ENCODE assay signal across 8 cellular contexts in the genomic region with DNA sequence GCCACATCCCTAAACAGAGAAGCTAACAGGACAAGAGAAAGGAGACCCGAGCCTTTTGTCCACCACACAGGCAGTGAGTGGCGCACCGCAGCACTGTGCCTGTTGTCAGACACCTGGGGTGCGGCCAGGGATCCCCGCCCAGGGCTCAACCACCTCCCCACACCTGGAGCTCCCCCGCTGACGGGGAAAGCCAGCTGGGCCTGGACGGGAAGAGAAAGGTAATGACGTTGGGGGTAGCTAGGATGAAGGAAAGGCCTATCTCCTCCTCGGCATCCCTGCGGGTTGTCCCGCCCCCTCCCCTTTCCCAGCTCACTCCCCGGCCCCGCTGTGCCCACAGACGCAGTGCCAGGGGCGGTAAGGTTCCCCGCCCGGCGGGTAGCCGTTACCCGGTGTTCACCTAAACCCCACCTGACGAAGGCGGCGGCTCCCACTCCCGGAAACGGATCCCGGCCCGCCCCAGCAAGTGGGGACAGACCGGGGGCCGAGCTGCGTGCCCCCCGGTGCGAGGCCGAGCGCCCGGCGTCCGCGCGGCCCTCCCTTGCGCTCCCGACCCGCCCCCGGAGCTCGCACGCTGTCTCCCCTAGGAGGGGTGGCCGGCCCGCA. TPM values are rescaled to one million over a fixed set of nuclear protein-coding genes. Genes with fewer than 3 reads are reported as not detected.
A peak's percentile ranks its signal among the peaks of the same experiment; 100 is the strongest.
DNase-seq lines count a peak whose midpoint lies in the region; ATAC-seq and TF ChIP-seq lines count a peak whose summit lies in the region.

No MANE protein-coding gene starts in this region.

- TF ChIP-seq CTCF in endothelial cell (IDR thresholded peaks at IDR 0.05; ENCODE audit: unreplicated experiment), result no peak
- no peak for TF ChIP-seq CTCF in thyroid gland (IDR thresholded peaks at IDR 0.05)

- CTCF ChIA-PET in activated CD8-positive, alpha-beta T cell treated with anti-CD3 and anti-CD28 coated beads, Interleukin-2, amount 10 ng/mL, durations not matched to agents 7 days and 5 days (lab: Charles Lee), result interaction anchor here (0.5 to 2.6 kb wide), 12 partner anchors 11 to 268 kb away, joined by 3 to 12 read pairs (median 4); a partner anchor contains a TSS

- DNase-seq in CD4-positive, CD25-positive, alpha-beta regulatory T cell, result peak; percentile 40 to 52 (median 48)
- DNase-seq in activated CD8-positive, alpha-beta T cell treated with anti-CD3 and anti-CD28 coated beads, Interleukin-2, amount 10 ng/mL, durations not matched to agents 7 days and 5 days, result peak; percentile 56
- DNase-seq in endothelial cell (ENCODE audit: low spot score), result peak; percentile 44
- peak; percentile 46 for DNase-seq in naive B cell
- peak; percentile 35 to 44 for DNase-seq in thyroid gland
- no peak for DNase-seq in hippocampal formation (lab: John Stamatoyannopoulos, UW)

- intact Hi-C loops in thyroid gland (cut with DNase I), result no loop called here

- peak overlapping the region; percentile 77 for H3K4me3 ChIP-seq in CD4-positive, CD25-positive, alpha-beta regulatory T cell (ENCODE audit: low read depth, low read length)
- peak overlapping the region; percentile 80 to 99 (median 88) for H3K4me3 ChIP-seq in thyroid gland (replicated peaks in 1 of 3)

- H3K36me3 Mint-ChIP-seq in CD4-positive, CD25-positive, alpha-beta regulatory T cell, result peaks cover 24% of the 10 kb centered on the region
- H3K36me3 Mint-ChIP-seq in activated CD8-positive, alpha-beta T cell treated with anti-CD3 and anti-CD28 coated beads, Interleukin-2, amount 10 ng/mL, durations not matched to agents 7 days and 5 days (ENCODE audit: low read depth), result peaks cover 52% of the 10 kb centered on the region
- peaks cover 38% of the 10 kb centered on the region for H3K36me3 Mint-ChIP-seq in endothelial cell (ENCODE audit: low read depth, unreplicated experiment)
- H3K36me3 Mint-ChIP-seq in naive B cell, result peaks cover 0 to 21% of the 10 kb centered on the region in 2 donors

- H3K4me1 ChIP-seq in CD4-positive, CD25-positive, alpha-beta regulatory T cell (ENCODE audit: control insufficient read depth, insufficient read depth, low read length, poor library complexity, severe bottlenecking), result peaks cover 26% of the 10 kb centered on the region
- peaks cover 14 to 19% of the 10 kb centered on the region in 2 donors for H3K4me1 ChIP-seq in thyroid gland

- H3K9me3 Mint-ChIP-seq in CD4-positive, CD25-positive, alpha-beta regulatory T cell, result no peaks in the 10 kb centered on the region
- H3K9me3 Mint-ChIP-seq in activated CD8-positive, alpha-beta T cell treated with anti-CD3 and anti-CD28 coated beads, Interleukin-2, amount 10 ng/mL, durations not matched to agents 7 days and 5 days (ENCODE audit: insufficient read depth), result no peaks in the 10 kb centered on the region
- no peaks in the 10 kb centered on the region for H3K9me3 Mint-ChIP-seq in endothelial cell (ENCODE audit: unreplicated experiment)
- no peaks in the 10 kb centered on the region for H3K9me3 Mint-ChIP-seq in naive B cell

- peak overlapping the region; percentile 90 to 97 (median 97) for H3K27ac Mint-ChIP-seq in CD4-positive, CD25-positive, alpha-beta regulatory T cell
- H3K27ac Mint-ChIP-seq in activated CD8-positive, alpha-beta T cell treated with anti-CD3 and anti-CD28 coated beads, Interleukin-2, amount 10 ng/mL, durations not matched to agents 7 days and 5 days, result peak overlapping the region; percentile 99
- H3K27ac Mint-ChIP-seq in endothelial cell (ENCODE audit: unreplicated experiment), result peak overlapping the region; percentile 39
- peak overlapping the region; percentile 86 to 98 (median 96) for H3K27ac Mint-ChIP-seq in naive B cell

- H3K27ac ChIP-seq in CD4-positive, CD25-positive, alpha-beta regulatory T cell (ENCODE audit: insufficient read depth, low read length, poor library complexity, severe bottlenecking), result peak overlapping the region; percentile 92
- H3K27ac ChIP-seq in KOPT-K1 (ENCODE audit: low read depth, low read length, poor library complexity, severe bottlenecking), result peak overlapping the region; percentile 87
- peak overlapping the region; percentile 60 to 85 (median 65) for H3K27ac ChIP-seq in thyroid gland

- H3K9me3 ChIP-seq in CD4-positive, CD25-positive, alpha-beta regulatory T cell (ENCODE audit: control insufficient read depth in 2 of 2, low read length in 2 of 2), result no peaks in the 10 kb centered on the region
- H3K9me3 ChIP-seq in KOPT-K1 (ENCODE audit: insufficient read depth, low read length, poor library complexity, severe bottlenecking) (no peaks in the 10 kb centered on the region), thyroid gland (no peaks in the 10 kb centered on the region)

- H3K36me3 ChIP-seq in CD4-positive, CD25-positive, alpha-beta regulatory T cell (ENCODE audit: control insufficient read depth, insufficient read depth, low read length), result peaks cover 37% of the 10 kb centered on the region
- H3K36me3 ChIP-seq in KOPT-K1 (ENCODE audit: insufficient read depth, low read length) (peaks cover 43% of the 10 kb centered on the region), thyroid gland (peaks cover 38 to 39% of the 10 kb centered on the region in 2 donors)

- TF ChIP-seq POLR2A in thyroid gland (IDR thresholded peaks at IDR 0.05), result no peak

- POLR2A ChIA-PET in activated CD8-positive, alpha-beta T cell treated with anti-CD3 and anti-CD28 coated beads, Interleukin-2, amount 10 ng/mL, durations not matched to agents 7 days and 5 days (lab: Charles Lee), result interaction anchor here (0.5 to 4.1 kb wide), 15 partner anchors 9 to 269 kb away, joined by 3 to 28 read pairs (median 5); a partner anchor contains a TSS

- H3K4me1 Mint-ChIP-seq in CD4-positive, CD25-positive, alpha-beta regulatory T cell, result peaks cover 6 to 52% (median 23%) of the 10 kb centered on the region in 4 donors
- H3K4me1 Mint-ChIP-seq in activated CD8-positive, alpha-beta T cell treated with anti-CD3 and anti-CD28 coated beads, Interleukin-2, amount 10 ng/mL, durations not matched to agents 7 days and 5 days (ENCODE audit: low read depth), result peaks cover 30% of the 10 kb centered on the region
- peaks cover 17% of the 10 kb centered on the region for H3K4me1 Mint-ChIP-seq in endothelial cell (ENCODE audit: unreplicated experiment)
- H3K4me1 Mint-ChIP-seq in naive B cell, result peaks cover 41 to 52% (median 43%) of the 10 kb centered on the region in 3 donors

- WGBS in thyroid gland, 2 donors, result 0% methylated on average over 5 to 13 of the region's 48 CpGs

- no peaks in the 10 kb centered on the region for H3K27me3 ChIP-seq in CD4-positive, CD25-positive, alpha-beta regulatory T cell (ENCODE audit: control insufficient read depth, insufficient read depth, low read length)
- no peaks in the 10 kb centered on the region for H3K27me3 ChIP-seq in thyroid gland

- ATAC-seq in CD4-positive, CD25-positive, alpha-beta regulatory T cell (ENCODE audit: low read depth in 2 of 2), result no peak
- ATAC-seq in GM21423 (IDR thresholded peaks at IDR 0.05; ENCODE audit: unreplicated experiment), result peak; percentile 6
- ATAC-seq in activated CD8-positive, alpha-beta T cell treated with anti-CD3 and anti-CD28 coated beads, Interleukin-2, amount 10 ng/mL, durations not matched to agents 7 days and 5 days, result peak; percentile 10
- ATAC-seq in naive B cell (ENCODE audit: low read depth in 2 of 2), result peak; percentile 15 to 20

- no peaks in the 10 kb centered on the region for H3K27me3 Mint-ChIP-seq in CD4-positive, CD25-positive, alpha-beta regulatory T cell
- no peaks in the 10 kb centered on the region for H3K27me3 Mint-ChIP-seq in activated CD8-positive, alpha-beta T cell treated with anti-CD3 and anti-CD28 coated beads, Interleukin-2, amount 10 ng/mL, durations not matched to agents 7 days and 5 days (ENCODE audit: low read depth)
- H3K27me3 Mint-ChIP-seq in endothelial cell (ENCODE audit: unreplicated experiment), result peaks cover 6% of the 10 kb centered on the region
- H3K27me3 Mint-ChIP-seq in naive B cell, result no peaks in the 10 kb centered on the region

- peak overlapping the region; percentile 96 to 99 (median 98) for H3K4me3 Mint-ChIP-seq in CD4-positive, CD25-positive, alpha-beta regulatory T cell
- H3K4me3 Mint-ChIP-seq in activated CD8-positive, alpha-beta T cell treated with anti-CD3 and anti-CD28 coated beads, Interleukin-2, amount 10 ng/mL, durations not matched to agents 7 days and 5 days, result peak overlapping the region; percentile 97
- H3K4me3 Mint-ChIP-seq in endothelial cell (ENCODE audit: unreplicated experiment) (peak overlapping the region; percentile 97), naive B cell (peak overlapping the region; percentile 94 to 99 (median 97))

RNA-seq across cellular contexts. Expression of a gene that starts 0.5 kb away (rescaled TPM):
- total RNA-seq in CD4-positive, CD25-positive, alpha-beta regulatory T cell, result 108 TPM
- polyA plus RNA-seq in CD4-positive, CD25-positive, alpha-beta regulatory T cell, result 10 to 100 TPM; 13.4 to 15.0 (median 14.6) TPM
- total RNA-seq in activated CD8-positive, alpha-beta T cell treated with anti-CD3 and anti-CD28 coated beads, Interleukin-2, amount 10 ng/mL, durations not matched to agents 7 days and 5 days, result 100 to 1,000 TPM; 133 to 135 TPM
- total RNA-seq in endothelial cell (ENCODE audit: unreplicated experiment) (243 TPM), thyroid gland (100 to 1,000 TPM; 145 to 369 (median 320) TPM)
- 10 to 100 TPM in 5 of 6 donors, 1 to 10 TPM in 1; 7.1 to 13.4 (median 12.5) TPM for polyA plus RNA-seq in naive B cell (ENCODE audit: low read depth in 6 of 6)

RNA-seq across cellular contexts. Expression of a gene that starts 11.1 kb away (rescaled TPM):
- 78.8 TPM for total RNA-seq in CD4-positive, CD25-positive, alpha-beta regulatory T cell
- polyA plus RNA-seq in CD4-positive, CD25-positive, alpha-beta regulatory T cell, result 10 to 100 TPM; 53.2 to 59.2 (median 56.9) TPM
- total RNA-seq in activated CD8-positive, alpha-beta T cell treated with anti-CD3 and anti-CD28 coated beads, Interleukin-2, amount 10 ng/mL, durations not matched to agents 7 days and 5 days, result 10 to 100 TPM; 30.8 to 31.6 TPM
- total RNA-seq in endothelial cell (ENCODE audit: unreplicated experiment) (32.7 TPM), thyroid gland (10 to 100 TPM; 40.3 to 64.4 (median 47.4) TPM)
- 10 to 100 TPM; 36.7 to 50.0 (median 46.2) TPM for polyA plus RNA-seq in naive B cell (ENCODE audit: low read depth in 6 of 6)

RNA-seq across cellular contexts. Expression of a gene that starts 25.8 kb away (rescaled TPM):
- 6.8 TPM for total RNA-seq in CD4-positive, CD25-positive, alpha-beta regulatory T cell
- 10 to 100 TPM in 3 of 4 donors, 1 to 10 TPM in 1; 6.9 to 14.7 (median 10.8) TPM for polyA plus RNA-seq in CD4-positive, CD25-positive, alpha-beta regulatory T cell
- 10 to 100 TPM; 22.4 to 26.6 TPM for total RNA-seq in activated CD8-positive, alpha-beta T cell treated with anti-CD3 and anti-CD28 coated beads, Interleukin-2, amount 10 ng/mL, durations not matched to agents 7 days and 5 days
- 21.9 TPM for total RNA-seq in endothelial cell (ENCODE audit: unreplicated experiment)
- 10 to 100 TPM in 4 of 6 donors, 1 to 10 TPM in 2; 8.1 to 12.8 (median 11.1) TPM for polyA plus RNA-seq in naive B cell (ENCODE audit: low read depth in 6 of 6)
- 10 to 100 TPM; 12.4 to 30.2 (median 16.5) TPM for total RNA-seq in thyroid gland

RNA-seq across cellular contexts. Expression of a gene that starts 28.2 kb away (rescaled TPM):
- total RNA-seq in CD4-positive, CD25-positive, alpha-beta regulatory T cell, result 5.9 TPM
- 10 to 100 TPM; 11.2 to 15.5 (median 13.6) TPM for polyA plus RNA-seq in CD4-positive, CD25-positive, alpha-beta regulatory T cell
- total RNA-seq in activated CD8-positive, alpha-beta T cell treated with anti-CD3 and anti-CD28 coated beads, Interleukin-2, amount 10 ng/mL, durations not matched to agents 7 days and 5 days, result 10 to 100 TPM; 31.0 to 32.5 TPM
- total RNA-seq in endothelial cell (ENCODE audit: unreplicated experiment), result 13.6 TPM
- polyA plus RNA-seq in naive B cell (ENCODE audit: low read depth in 6 of 6), result 10 to 100 TPM; 11.7 to 26.8 (median 16.4) TPM
- total RNA-seq in thyroid gland, result 10 to 100 TPM; 10.7 to 24.3 (median 19.7) TPM

RNA-seq across cellular contexts. Expression of a gene that starts 37.9 kb away (rescaled TPM):
- total RNA-seq in CD4-positive, CD25-positive, alpha-beta regulatory T cell, result 82.9 TPM
- polyA plus RNA-seq in CD4-positive, CD25-positive, alpha-beta regulatory T cell, result 100 to 1,000 TPM; 135 to 179 (median 151) TPM
- 10 to 100 TPM; 58.6 to 65.0 TPM for total RNA-seq in activated CD8-positive, alpha-beta T cell treated with anti-CD3 and anti-CD28 coated beads, Interleukin-2, amount 10 ng/mL, durations not matched to agents 7 days and 5 days
- total RNA-seq in endothelial cell (ENCODE audit: unreplicated experiment) (60.4 TPM), thyroid gland (10 to 100 TPM; 42.1 to 70.0 (median 53.2) TPM)
- polyA plus RNA-seq in naive B cell (ENCODE audit: low read depth in 6 of 6), result 100 to 1,000 TPM in 1 of 6 donors, 10 to 100 TPM in 5; 45.6 to 103 (median 73.6) TPM

Comparison
In these comparisons a context has a peak if more than half of its experiments do, and no peak if none do; other contexts are left out.
1. ATAC-seq: peak in GM21423 (single experiment), activated CD8-positive, alpha-beta T cell treated with anti-CD3 and anti-CD28 coated beads, Interleukin-2, amount 10 ng/mL, durations not matched to agents 7 days and 5 days (single experiment) and naive B cell (2 of 2); none in CD4-positive, CD25-positive, alpha-beta regulatory T cell (0 of 2).
2. DNase-seq: peak in CD4-positive, CD25-positive, alpha-beta regulatory T cell (3 of 3), activated CD8-positive, alpha-beta T cell treated with anti-CD3 and anti-CD28 coated beads, Interleukin-2, amount 10 ng/mL, durations not matched to agents 7 days and 5 days (single experiment), endothelial cell (single experiment), naive B cell (single experiment) and thyroid gland (2 of 2); none in hippocampal formation (0 of 2).
3. H3K27ac Mint-ChIP-seq: peak in every context shown above with its lines; median percentile 99 in activated CD8-positive, alpha-beta T cell treated with anti-CD3 and anti-CD28 coated beads, Interleukin-2, amount 10 ng/mL, durations not matched to agents 7 days and 5 days; 97 in CD4-positive, CD25-positive, alpha-beta regulatory T cell; 96 in naive B cell; 39 in endothelial cell.
4. Peak in every context shown above with its lines, with median percentiles within 50 percentile points of each other: H3K27ac ChIP-seq and H3K4me3 Mint-ChIP-seq.